Comparison of ENCODE assay signal across 13 cellular contexts in the genomic region with DNA sequence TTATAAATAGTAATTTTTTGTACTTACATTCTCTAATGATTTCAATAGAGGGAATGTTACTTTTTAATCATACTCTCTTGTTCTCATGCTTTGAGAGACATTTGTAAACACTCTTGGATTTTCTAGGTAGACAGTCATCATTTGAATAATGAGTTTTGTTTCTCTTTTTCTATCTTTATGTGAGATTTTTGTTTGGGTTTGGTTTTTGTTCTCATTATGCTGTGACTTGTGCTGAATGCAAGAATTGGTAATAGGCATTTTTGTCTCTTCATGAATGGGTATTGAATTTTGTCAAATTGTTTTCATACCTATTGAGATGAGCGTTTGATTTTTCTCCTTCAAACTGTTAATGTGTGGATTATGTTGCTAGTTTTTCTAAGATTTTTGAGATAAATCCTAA. TPM values are rescaled to one million over a fixed set of nuclear protein-coding genes. Genes with fewer than 3 reads are reported as not detected.
A peak's percentile ranks its signal among the peaks of the same experiment; 100 is the strongest.
DNase-seq lines count a peak whose midpoint lies in the region; ATAC-seq lines count a peak whose summit lies in the region.
"Had no signal": no experiment of that assay in that cellular context is flagged by ENCODE, and none has a peak within 500 bp of the region (broad histone marks: within the 10 kb centered on the region; RNA-seq: fewer than 3 reads in every experiment).

No MANE protein-coding gene starts in this region.

- intact Hi-C loops in sciatic nerve (cut with DNase I) = no loop called here

- peaks cover 74% of the 10 kb centered on the region for H3K36me3 Mint-ChIP-seq in activated naive CD4-positive, alpha-beta T cell treated with anti-CD3 and anti-CD28 coated beads, Interleukin-2, amount 10 ng/mL, durations not matched to agents 7 days and 5 days
- H3K36me3 Mint-ChIP-seq in T-cell = peaks cover 53% of the 10 kb centered on the region

- CTCF ChIA-PET in activated naive CD4-positive, alpha-beta T cell treated with anti-CD3 and anti-CD28 coated beads, Interleukin-2, amount 10 ng/mL, durations not matched to agents 7 days and 5 days (lab: Charles Lee) = no interaction called here
- CTCF ChIA-PET in T-cell (lab: Charles Lee) = no interaction called here

- no peak for DNase-seq in activated naive CD4-positive, alpha-beta T cell treated with anti-CD3 and anti-CD28 coated beads, Interleukin-2, amount 10 ng/mL, durations not matched to agents 7 days and 5 days
- DNase-seq in activated naive CD4-positive, alpha-beta T cell (lab: John Stamatoyannopoulos, UW) = no peak
- DNase-seq in T-cell (no peak), sciatic nerve (ENCODE audit: low spot score) (no peak), NCI-H1694 (lab: John Stamatoyannopoulos, UW) (no peak), foreskin melanocyte (no peak)
- DNase-seq: DMS153, heart right ventricle, NCI-H774, SIG-M5 had no signal

- H3K4me3 Mint-ChIP-seq in activated naive CD4-positive, alpha-beta T cell treated with anti-CD3 and anti-CD28 coated beads, Interleukin-2, amount 10 ng/mL, durations not matched to agents 7 days and 5 days = no peak overlapping the region
- H3K4me3 Mint-ChIP-seq in T-cell = no peak overlapping the region

- ATAC-seq in GM21786 (IDR thresholded peaks at IDR 0.05; ENCODE audit: unreplicated experiment) (peak; percentile 39), T-cell (replicated peaks in 1 of 4) (no peak), sciatic nerve (no peak), GM19452 (IDR thresholded peaks at IDR 0.05; ENCODE audit: unreplicated experiment) (no peak)

- POLR2A ChIA-PET in T-cell (lab: Charles Lee) = no interaction called here

- no peaks in the 10 kb centered on the region for H3K27me3 Mint-ChIP-seq in activated naive CD4-positive, alpha-beta T cell treated with anti-CD3 and anti-CD28 coated beads, Interleukin-2, amount 10 ng/mL, durations not matched to agents 7 days and 5 days
- no peaks in the 10 kb centered on the region for H3K27me3 Mint-ChIP-seq in T-cell

- peaks cover 91% of the 10 kb centered on the region for H3K4me1 Mint-ChIP-seq in activated naive CD4-positive, alpha-beta T cell treated with anti-CD3 and anti-CD28 coated beads, Interleukin-2, amount 10 ng/mL, durations not matched to agents 7 days and 5 days
- peaks cover 90 to 99% (median 94%) of the 10 kb centered on the region in 3 donors for H3K4me1 Mint-ChIP-seq in T-cell

- H3K27ac Mint-ChIP-seq in activated naive CD4-positive, alpha-beta T cell treated with anti-CD3 and anti-CD28 coated beads, Interleukin-2, amount 10 ng/mL, durations not matched to agents 7 days and 5 days = peak overlapping the region; percentile 49
- H3K27ac Mint-ChIP-seq in T-cell = peak overlapping the region; percentile 94 to 96

- H3K9me3 Mint-ChIP-seq in activated naive CD4-positive, alpha-beta T cell treated with anti-CD3 and anti-CD28 coated beads, Interleukin-2, amount 10 ng/mL, durations not matched to agents 7 days and 5 days = no peaks in the 10 kb centered on the region
- no peaks in the 10 kb centered on the region for H3K9me3 Mint-ChIP-seq in T-cell

RNA-seq across cellular contexts. Expression of gene GPR183, which starts 56.8 kb away (rescaled TPM):
- total RNA-seq in T-cell (100 to 1,000 TPM in 3 of 5 donors, 10 to 100 TPM in 2; 69.9 to 152 (median 100) TPM), sciatic nerve (19.5 TPM)
- total RNA-seq: endothelial cell of umbilical vein had no signal
